In the genomic region with DNA sequence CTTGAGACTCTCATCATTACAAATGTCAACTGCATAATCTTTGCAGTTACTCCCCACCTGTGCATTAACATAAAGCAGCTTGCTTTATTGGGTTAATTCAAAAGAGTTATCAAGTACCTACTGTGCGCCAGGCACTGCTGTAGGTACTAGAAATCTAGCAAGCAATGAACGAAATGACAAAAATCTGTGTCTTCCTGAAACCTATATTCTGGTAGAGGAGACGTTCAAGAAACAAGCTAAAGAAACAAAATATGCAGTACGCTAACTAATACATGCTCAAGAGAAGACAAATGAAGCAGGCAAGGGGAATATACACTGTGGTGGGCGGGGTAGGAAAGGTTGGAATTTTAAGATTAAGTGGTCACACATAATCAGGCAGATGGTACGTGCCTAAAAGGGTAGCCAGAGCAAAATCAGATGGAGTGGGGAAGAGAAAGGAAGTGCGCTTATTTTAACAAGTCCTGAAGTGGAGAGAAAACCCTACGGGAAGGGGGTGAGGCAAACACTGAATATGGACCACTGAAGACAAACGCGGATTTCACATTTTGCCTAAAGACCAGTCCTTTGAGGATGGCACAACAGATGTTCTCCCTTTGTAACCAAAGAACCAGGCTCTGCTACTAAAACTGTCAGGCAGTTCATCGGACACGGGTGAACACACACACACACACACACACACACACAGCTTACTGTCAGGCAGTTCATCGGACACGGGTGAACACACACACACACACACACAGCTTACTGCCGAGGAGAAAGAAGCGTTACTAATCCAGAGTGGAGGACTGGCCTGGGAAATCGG, we compare ENCODE assay signal across 8 cellular contexts. TPM values are rescaled to one million over a fixed set of nuclear protein-coding genes. Genes with fewer than 3 reads are reported as not detected.
DNase-seq lines count a peak whose midpoint lies in the region; ATAC-seq, FAIRE-seq and TF ChIP-seq lines count a peak whose summit lies in the region.

No MANE protein-coding gene starts in this region.

- no peak for FAIRE-seq in D721Med (lab: Jason Lieb, UNC)

- H3K4me1 Mint-ChIP-seq in T-cell: peaks cover 6 to 13% (median 8%) of the 10 kb centered on the region in 3 donors

- TF ChIP-seq CTCF in D721Med (IDR thresholded peaks at IDR 0.05; ENCODE audit: insufficient read depth, missing control alignments): no peak

- peak overlapping the region in 1 of 3 donors; percentile 52 for H3K9ac ChIP-seq in skeletal muscle tissue (ENCODE audit: low read depth in 1 of 3, low read length in 3 of 3)

- no peaks in the 10 kb centered on the region for H3K36me3 ChIP-seq in skeletal muscle tissue (ENCODE audit: control insufficient read depth in 3 of 3, insufficient read depth in 3 of 3, low read length in 3 of 3)

- CTCF ChIA-PET in T-cell (lab: Charles Lee): no interaction called here

- no peaks in the 10 kb centered on the region for H3K9me3 ChIP-seq in skeletal muscle tissue (ENCODE audit: control insufficient read depth in 3 of 3, low read length in 3 of 3)

- H3K36me3 Mint-ChIP-seq in T-cell: no peaks in the 10 kb centered on the region

- H3K4me1 ChIP-seq in skeletal muscle tissue (ENCODE audit: control insufficient read depth in 3 of 3, insufficient read depth in 3 of 3, low read length in 3 of 3): no peaks in the 10 kb centered on the region

- H3K9me3 Mint-ChIP-seq in T-cell: no peaks in the 10 kb centered on the region

- POLR2A ChIA-PET in T-cell (lab: Charles Lee): no interaction called here

- H3K27me3 ChIP-seq in skeletal muscle tissue (ENCODE audit: control insufficient read depth in 3 of 3, insufficient read depth in 3 of 3, low read length in 3 of 3): peaks cover 24 to 41% (median 37%) of the 10 kb centered on the region in 3 donors

- H3K4me3 Mint-ChIP-seq in T-cell: peak overlapping the region; percentile 31 to 59 (median 42)

- H3K27ac Mint-ChIP-seq in T-cell: no peak overlapping the region

- peaks cover 52 to 56% of the 10 kb centered on the region in 2 donors for H3K27me3 Mint-ChIP-seq in T-cell

- peak; percentile 30 for ATAC-seq in GM21723 (IDR thresholded peaks at IDR 0.05; ENCODE audit: unreplicated experiment)
- ATAC-seq in T-cell (replicated peaks in 1 of 4): no peak

- peak overlapping the region; percentile 40 to 51 (median 46) for H3K4me3 ChIP-seq in skeletal muscle tissue (ENCODE audit: low read length in 3 of 3)

- DNase-seq in A172 (ENCODE audit: low spot score) (peak; percentile 7), T-cell (no peak), germinal center (ENCODE audit: low spot score) (peak; percentile 12), D721Med (ENCODE audit: insufficient read length, low spot score) (no peak), SHP77 (lab: John Stamatoyannopoulos, UW) (no peak)
- DNase-seq in activated CD4-positive, alpha-beta T cell treated with anti-CD3 and anti-CD28 coated beads, Interleukin-2, amount 50 U/mL, for 48 hours: no peak

- no peak overlapping the region for H3K27ac ChIP-seq in skeletal muscle tissue (ENCODE audit: low read depth, low read length)

RNA-seq across cellular contexts. Expression of a gene that starts 1.2 kb away (rescaled TPM):
- 9.4 and 10.5 TPM in 2 replicates for total RNA-seq in A172 (2014; rRNA removed; shearing (Covaris generic))
- under 1 TPM in 2 of 5 donors, not detected in 3; 0.06 to 0.12 TPM for total RNA-seq in T-cell
- 0.52 TPM for total RNA-seq in skeletal muscle tissue

RNA-seq across cellular contexts. Expression of a gene that starts 50.7 kb away (rescaled TPM):
- total RNA-seq in A172 (2014; rRNA removed; shearing (Covaris generic)): 12.3 and 12.9 TPM in 2 replicates
- total RNA-seq in T-cell: 1 to 10 TPM; 3.6 to 8.0 (median 5.3) TPM
- total RNA-seq in skeletal muscle tissue: 7.8 TPM

Comparison
In these comparisons a context has a peak if more than half of its experiments do, and no peak if none do; other contexts are left out.
1. DNase-seq: peak in A172 (single experiment) and germinal center (single experiment); none in T-cell (0 of 34), activated CD4-positive, alpha-beta T cell treated with anti-CD3 and anti-CD28 coated beads, Interleukin-2, amount 50 U/mL, for 48 hours (0 of 2), D721Med (single experiment) and SHP77 (0 of 2).